Comparison of ENCODE assay signal across 1 cellular context in genomic region chr17:39401412-39402278, GRCh38.
TF ChIP-seq lines count a peak whose summit lies in the region.

TSS of gene FBXL20 (minus strand) at chr17:39401626. CDS start at chr17:39401402, 224 bp downstream.

TF ChIP-seq in HepG2, 621 proteins besides CTCF, POLR2A, EP300 and RAD21 (continued from another document and continues in another):
- TF ChIP-seq ARID3A (IDR thresholded peaks at IDR 0.05; ENCODE audit: low read depth, low read length) (no peak), DDIT3 (CRISPR knock-in tag; IDR thresholded peaks at IDR 0.05) (no peak), CCDC6 (CRISPR knock-in tag; IDR thresholded peaks at IDR 0.05) (peak; percentile 71; the same call in 1 of the 2 replicates), TFDP1 (CRISPR knock-in tag; IDR thresholded peaks at IDR 0.05; ENCODE audit: borderline replicate concordance) (peak; percentile 82; the same call in 1 of the 2 replicates), KLF16 (CRISPR knock-in tag; IDR thresholded peaks at IDR 0.05) (peak in 1 of 2 experiments; percentile 61; a peak in 1 of 4 replicates), FOXM1 (CRISPR knock-in tag; IDR thresholded peaks at IDR 0.05) (no peak; the same call in 1 of the 2 replicates), ZNF232 (CRISPR knock-in tag; IDR thresholded peaks at IDR 0.05; ENCODE audit: borderline replicate concordance) (peak; percentile 58; the same call in 1 of the 2 replicates), ZMAT5 (CRISPR knock-in tag; IDR thresholded peaks at IDR 0.05; ENCODE audit: borderline replicate concordance, low read depth) (no peak), CHD4 (IDR thresholded peaks at IDR 0.05; ENCODE audit: borderline replicate concordance, low read length) (no peak), SOX6 (IDR thresholded peaks at IDR 0.05) (no peak), SOX6 (CRISPR knock-in tag; IDR thresholded peaks at IDR 0.05) (no peak; the same call in 1 of the 2 replicates), ZNF296 (CRISPR knock-in tag; conservative IDR thresholded peaks at IDR 0.05) (no peak), SNAPC5 (CRISPR knock-in tag; IDR thresholded peaks at IDR 0.05; ENCODE audit: borderline replicate concordance) (no peak), ZNF713 (CRISPR knock-in tag; IDR thresholded peaks at IDR 0.05) (no peak), ZFX (CRISPR knock-in tag; IDR thresholded peaks at IDR 0.05; ENCODE audit: low read depth) (peak; percentile 96), MXD3 (CRISPR knock-in tag; IDR thresholded peaks at IDR 0.05) (peak; percentile 67), ZNF790 (CRISPR knock-in tag; IDR thresholded peaks at IDR 0.05; ENCODE audit: borderline replicate concordance) (peak; percentile 77; the same call in 1 of the 2 replicates), AHR (CRISPR knock-in tag; IDR thresholded peaks at IDR 0.05) (peak; percentile 69; the same call in 1 of the 2 replicates), ZNF598 (CRISPR knock-in tag; IDR thresholded peaks at IDR 0.05; ENCODE audit: borderline replicate concordance) (peak; percentile 67; the same call in 1 of the 2 replicates), DPF2 (CRISPR knock-in tag; IDR thresholded peaks at IDR 0.05; ENCODE audit: borderline replicate concordance, low read depth) (no peak), HBP1 (CRISPR knock-in tag; IDR thresholded peaks at IDR 0.05; ENCODE audit: low read depth) (peak; percentile 78), PBX2 (CRISPR knock-in tag; IDR thresholded peaks at IDR 0.05) (peak; percentile 71), MXD4 (CRISPR knock-in tag; IDR thresholded peaks at IDR 0.05) (0 out of 2 replicates have a peak, but pooled peaks have one; percentile 71), TFDP2 (CRISPR knock-in tag; IDR thresholded peaks at IDR 0.05) (peak; percentile 69; the same call in 1 of the 2 replicates), CAMTA2 (CRISPR knock-in tag; IDR thresholded peaks at IDR 0.05; ENCODE audit: borderline replicate concordance) (peak; percentile 48; the same call in 1 of the 2 replicates), NFKBIZ (CRISPR knock-in tag; IDR thresholded peaks at IDR 0.05) (no peak), SP1 (IDR thresholded peaks at IDR 0.05) (no peak), SP1 (CRISPR knock-in tag; IDR thresholded peaks at IDR 0.05) (peak; percentile 51; the same call in 1 of the 2 replicates), MED1 (CRISPR knock-in tag; IDR thresholded peaks at IDR 0.05) (peak; percentile 21; the same call in 1 of the 2 replicates), ZBTB44 (CRISPR knock-in tag; IDR thresholded peaks at IDR 0.05) (peak; percentile 75; the same call in 1 of the 2 replicates), HNRNPUL1 (IDR thresholded peaks at IDR 0.05; ENCODE audit: low read depth, low read length) (no peak), CENPX (CRISPR knock-in tag; IDR thresholded peaks at IDR 0.05) (no peak), MIER3 (CRISPR knock-in tag; IDR thresholded peaks at IDR 0.05; ENCODE audit: borderline replicate concordance) (peak; percentile 72; the same call in 1 of the 2 replicates), PREB (CRISPR knock-in tag; IDR thresholded peaks at IDR 0.05) (no peak), FOXA3 (CRISPR knock-in tag; IDR thresholded peaks at IDR 0.05) (peak; percentile 19; the same call in 1 of the 2 replicates), ARID5B (CRISPR knock-in tag; IDR thresholded peaks at IDR 0.05) (peak; percentile 35; the same call in 1 of the 2 replicates), STAT6 (CRISPR knock-in tag; IDR thresholded peaks at IDR 0.05; ENCODE audit: borderline replicate concordance) (no peak), SRSF9 (IDR thresholded peaks at IDR 0.05; ENCODE audit: borderline replicate concordance, insufficient read depth, low read depth, low read length, poor library complexity, severe bottlenecking) (no peak), RARG (CRISPR knock-in tag; IDR thresholded peaks at IDR 0.05; ENCODE audit: low read depth) (no peak; the same call in 1 of the 2 replicates), ZNF782 (CRISPR knock-in tag; IDR thresholded peaks at IDR 0.05; ENCODE audit: borderline replicate concordance) (0 out of 2 replicates have a peak, but pooled peaks have one; percentile 9), FOXP1 (IDR thresholded peaks at IDR 0.05) (no peak), FOXP1 (CRISPR knock-in tag; IDR thresholded peaks at IDR 0.05) (peak; percentile 35; the same call in 1 of the 2 replicates), BRD4 (CRISPR knock-in tag; IDR thresholded peaks at IDR 0.05) (no peak)
